Comparison of ENCODE assay signal across 10 cellular contexts in the genomic region with DNA sequence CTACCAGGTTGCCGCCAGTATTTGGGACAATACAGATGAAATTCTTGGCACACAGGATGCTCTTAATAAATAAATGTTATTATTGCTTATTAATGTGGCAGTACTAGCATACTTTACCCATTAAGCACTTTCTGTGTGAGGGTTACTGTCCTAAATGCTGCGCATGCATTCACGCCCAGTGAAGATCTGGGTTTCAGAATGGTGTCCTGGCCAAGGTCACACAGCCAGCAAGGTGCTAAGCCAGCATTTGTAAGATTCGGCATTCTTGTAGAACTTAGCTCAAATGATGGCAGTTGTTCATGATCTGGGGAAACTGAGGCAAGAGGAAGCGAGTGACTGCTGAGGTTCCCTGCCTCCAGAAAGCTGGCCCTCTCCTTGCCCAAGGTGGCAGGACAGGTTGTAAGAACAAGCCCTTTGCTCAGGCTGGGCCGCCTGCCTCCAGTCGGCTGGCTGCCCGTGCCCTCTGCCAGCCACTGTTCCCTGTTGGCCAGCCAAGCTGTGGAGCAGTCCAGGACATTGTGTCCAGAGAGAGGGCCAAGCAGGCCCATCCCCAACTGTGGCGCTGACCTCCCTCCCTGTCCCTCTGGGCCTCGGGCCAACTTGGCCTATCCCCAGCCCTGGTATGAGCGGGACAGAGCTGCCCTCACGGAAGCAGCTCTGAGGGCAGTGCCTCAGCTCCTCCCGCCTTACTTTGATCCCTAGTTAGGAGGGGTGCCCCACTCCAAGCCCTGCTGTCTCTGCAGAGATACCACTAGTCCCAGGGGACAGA. TPM values are rescaled to one million over a fixed set of nuclear protein-coding genes. Genes with fewer than 3 reads are reported as not detected.
DNase-seq lines count a peak whose midpoint lies in the region; ATAC-seq and TF ChIP-seq lines count a peak whose summit lies in the region.
"Had no signal": no experiment of that assay in that cellular context is flagged by ENCODE, and none has a peak within 500 bp of the region (broad histone marks: within the 10 kb centered on the region; RNA-seq: fewer than 3 reads in every experiment).

No MANE protein-coding gene starts in this region.

- H3K4me3 ChIP-seq in esophagus (ENCODE audit: low read depth in 1 of 2, low read length in 2 of 2) = no peak overlapping the region
- no peak overlapping the region for H3K4me3 ChIP-seq in suprapubic skin

- no peak for TF ChIP-seq POLR2A in suprapubic skin (IDR thresholded peaks at IDR 0.05)

- no peaks in the 10 kb centered on the region for H3K27me3 ChIP-seq in esophagus (ENCODE audit: control insufficient read depth in 1 of 2, insufficient read depth in 2 of 2, low read length in 2 of 2)
- H3K27me3 ChIP-seq in suprapubic skin = no peaks in the 10 kb centered on the region

- H3K27me3 Mint-ChIP-seq in memory B cell = no peaks in the 10 kb centered on the region
- no peaks in the 10 kb centered on the region for H3K27me3 Mint-ChIP-seq in T-cell

- H3K27ac ChIP-seq in esophagus (ENCODE audit: low read depth in 2 of 2, low read length in 1 of 2) (peak overlapping the region; percentile 74 to 81), suprapubic skin (peak overlapping the region; percentile 63)

- H3K36me3 Mint-ChIP-seq in memory B cell (peaks cover 2% of the 10 kb centered on the region), T-cell (peaks cover 3% of the 10 kb centered on the region)

- H3K9me3 Mint-ChIP-seq in memory B cell = no peaks in the 10 kb centered on the region
- no peaks in the 10 kb centered on the region for H3K9me3 Mint-ChIP-seq in T-cell

- H3K4me3 Mint-ChIP-seq in memory B cell (no peak overlapping the region), T-cell (no peak overlapping the region)

- 43 to 55% methylated on average over 13 of the region's 13 CpGs for WGBS in esophagus, 2 donors
- 43% methylated on average over 13 of the region's 13 CpGs for WGBS in suprapubic skin

- TF ChIP-seq EP300 in suprapubic skin (IDR thresholded peaks at IDR 0.05) = peak; percentile 89

- H3K36me3 ChIP-seq in esophagus (ENCODE audit: control insufficient read depth in 2 of 2, insufficient read depth in 2 of 2, low read length in 1 of 2) (no peaks in the 10 kb centered on the region), suprapubic skin (peaks cover under 1% of the 10 kb centered on the region)

- DNase-seq in NCI-H2196 treated with DMSO at 0.1 percent for 48 hours (lab: John Stamatoyannopoulos, UW; ENCODE audit: unreplicated experiment) (peak; percentile 73), memory B cell (ENCODE audit: low spot score in 2 of 2) (no peak), suprapubic skin (ENCODE audit: low spot score in 2 of 2) (peak; percentile 91), T-cell (no peak), GM20000 (ENCODE audit: low spot score) (no peak), NCI-H1092 treated with DMSO at 0.1 percent for 48 hours (lab: John Stamatoyannopoulos, UW) (no peak)
- DNase-seq: activated naive CD4-positive, alpha-beta T cell treated with anti-CD3 and anti-CD28 coated beads, Interleukin-2, amount 50 U/mL, for 16 hours; T-helper 9 cell had no signal

- H3K4me1 Mint-ChIP-seq in memory B cell (peaks cover 16% of the 10 kb centered on the region), T-cell (peaks cover 18 to 32% (median 27%) of the 10 kb centered on the region in 3 donors)

- H3K27ac Mint-ChIP-seq in memory B cell (peak overlapping the region; percentile 60), T-cell (no peak overlapping the region)

- peaks cover 5 to 15% of the 10 kb centered on the region in 2 donors for H3K4me1 ChIP-seq in esophagus (ENCODE audit: control insufficient read depth in 2 of 2, insufficient read depth in 2 of 2, low read length in 1 of 2)
- H3K4me1 ChIP-seq in suprapubic skin = peaks cover 40% of the 10 kb centered on the region

- no peak for ATAC-seq in memory B cell (ENCODE audit: low read depth)
- ATAC-seq in T-cell (replicated peaks in 1 of 4) = no peak
- ATAC-seq in HG03025 (IDR thresholded peaks at IDR 0.05; ENCODE audit: low FRiP score, unreplicated experiment) = no peak

- no peak for TF ChIP-seq CTCF in suprapubic skin (IDR thresholded peaks at IDR 0.05)
- no peak for TF ChIP-seq CTCF in GM20000 (IDR thresholded peaks at IDR 0.05; ENCODE audit: extremely low read depth, missing control alignments)

- POLR2A ChIA-PET in T-cell (lab: Charles Lee) = no interaction called here

- H3K9me3 ChIP-seq in esophagus (ENCODE audit: control insufficient read depth in 2 of 2, insufficient read depth in 1 of 2, low read depth in 1 of 2, low read length in 1 of 2) (no peaks in the 10 kb centered on the region), suprapubic skin (no peaks in the 10 kb centered on the region)

- CTCF ChIA-PET in T-cell (lab: Charles Lee) = interaction anchor here in 1 of 2 donors (0.6 kb wide), 1 partner anchor 149 kb away, joined by 5 read pairs; no protein-coding TSS in a partner anchor

RNA-seq across cellular contexts. Expression of a gene that starts 28.8 kb away (rescaled TPM):
- 10 to 100 TPM; 10.7 to 11.1 TPM for polyA plus RNA-seq in esophagus
- total RNA-seq in suprapubic skin = 10 to 100 TPM; 39.7 to 62.1 (median 58.4) TPM
- total RNA-seq in T-cell = 10 to 100 TPM; 22.2 to 48.6 (median 37.9) TPM

RNA-seq across cellular contexts. Expression of a gene that starts 36.1 kb away (rescaled TPM):
- 1 to 10 TPM; 8.5 to 9.5 TPM for polyA plus RNA-seq in esophagus
- total RNA-seq in suprapubic skin = 10 to 100 TPM; 36.1 to 87.4 (median 46.8) TPM
- total RNA-seq in T-cell = 10 to 100 TPM in 1 of 5 donors, 1 to 10 TPM in 4; 4.1 to 10.8 (median 4.6) TPM

RNA-seq across cellular contexts. Expression of a gene that starts 50.7 kb away (rescaled TPM):
- 10 to 100 TPM; 41.4 to 61.8 TPM for polyA plus RNA-seq in esophagus
- total RNA-seq in suprapubic skin (10 to 100 TPM; 26.7 to 47.1 (median 36.9) TPM), T-cell (10 to 100 TPM; 29.0 to 45.9 (median 38.0) TPM)

RNA-seq across cellular contexts. Expression of a gene that starts 51.1 kb away (rescaled TPM):
- polyA plus RNA-seq in esophagus = 10 to 100 TPM; 22.6 to 59.7 TPM
- total RNA-seq in suprapubic skin (10 to 100 TPM; 67.4 to 81.9 (median 75.9) TPM), T-cell (10 to 100 TPM; 72.0 to 82.2 (median 77.0) TPM)

Comparison
In these comparisons a context has a peak if more than half of its experiments do, and no peak if none do; other contexts are left out.
1. DNase-seq: peak in NCI-H2196 treated with DMSO at 0.1 percent for 48 hours (single experiment) and suprapubic skin (2 of 2); none in memory B cell (0 of 2), T-cell (0 of 34), GM20000 (single experiment) and NCI-H1092 treated with DMSO at 0.1 percent for 48 hours (single experiment).